13 cellular contexts compared by ENCODE assay signal in the genomic region with DNA sequence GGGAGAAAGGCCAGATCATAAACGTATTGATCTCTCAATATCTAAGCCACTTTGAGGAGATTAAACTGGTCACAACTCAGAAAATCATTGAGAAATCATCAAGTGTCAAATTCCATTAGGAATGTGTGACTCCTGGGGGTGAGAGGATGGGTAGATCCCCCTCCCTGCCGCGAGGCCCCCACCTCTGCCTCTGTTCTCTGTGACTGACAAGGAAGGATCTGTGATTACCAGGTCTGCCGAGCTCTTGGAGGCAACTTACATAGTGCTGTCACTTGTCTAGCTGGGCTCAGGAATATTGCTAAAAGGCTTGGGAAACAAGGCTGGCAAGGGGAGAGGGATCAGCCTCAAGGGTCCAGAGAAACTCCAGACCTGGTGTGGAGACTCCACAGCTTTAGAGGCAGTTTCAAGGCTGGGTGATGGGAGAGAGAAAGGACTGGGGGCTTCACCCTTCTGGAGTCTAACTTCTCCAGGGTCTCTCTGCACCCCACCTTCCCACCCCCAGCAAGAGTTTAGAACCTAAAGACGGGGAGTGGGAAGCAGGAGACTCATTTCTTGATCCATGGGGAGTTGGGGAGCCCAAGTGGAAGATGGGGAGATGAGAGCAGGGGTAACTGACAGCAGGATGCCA. TPM values are rescaled to one million over a fixed set of nuclear protein-coding genes. Genes with fewer than 3 reads are reported as not detected.
DNase-seq lines count a peak whose midpoint lies in the region; ATAC-seq and TF ChIP-seq lines count a peak whose summit lies in the region.
"Had no signal": no experiment of that assay in that cellular context is flagged by ENCODE, and none has a peak within 500 bp of the region (broad histone marks: within the 10 kb centered on the region; RNA-seq: fewer than 3 reads in every experiment).

No MANE protein-coding gene starts in this region.

- no peak for ATAC-seq in HG02973 (IDR thresholded peaks at IDR 0.05; ENCODE audit: unreplicated experiment)

- CTCF ChIA-PET in activated naive CD4-positive, alpha-beta T cell treated with anti-CD3 and anti-CD28 coated beads, Interleukin-2, amount 10 ng/mL, durations not matched to agents 7 days and 5 days (lab: Charles Lee), result interaction anchor here (0.7 to 1.5 kb wide), 3 partner anchors 8 to 40 kb away, joined by 3 to 5 read pairs (median 4); no protein-coding TSS in a partner anchor
- CTCF ChIA-PET in HEK293T (lab: Yijun Ruan, JAX), result no interaction called here

- peak overlapping the region; percentile 99 to 100 for H3K27ac ChIP-seq in breast epithelium
- peak overlapping the region; percentile 97 for H3K27ac ChIP-seq in muscle layer of colon (ENCODE audit: low read depth, low read length)
- H3K27ac ChIP-seq in thyroid gland, result peak overlapping the region; percentile 99 to 100 (median 99)

- intact Hi-C loops in breast epithelium (cut with DNase I; ENCODE audit: low total_unique reads) (no loop called here), thyroid gland (cut with DNase I) (loop anchor here (5.0 kb wide), 1 partner anchor 33 kb away; no protein-coding TSS in a partner anchor)

- H3K27me3 ChIP-seq in breast epithelium, result no peaks in the 10 kb centered on the region
- no peaks in the 10 kb centered on the region for H3K27me3 ChIP-seq in muscle layer of colon (ENCODE audit: control insufficient read depth in 1 of 2, insufficient read depth in 2 of 2, low read length in 2 of 2)
- H3K27me3 ChIP-seq in thyroid gland, result no peaks in the 10 kb centered on the region

- POLR2A ChIA-PET in HEK293T (lab: Yijun Ruan, JAX), result no interaction called here

- H3K4me1 ChIP-seq in breast epithelium, result peaks cover 40 to 43% of the 10 kb centered on the region in 2 donors
- H3K4me1 ChIP-seq in muscle layer of colon (ENCODE audit: insufficient read depth, low read length), result peaks cover 60% of the 10 kb centered on the region
- peaks cover 75 to 96% of the 10 kb centered on the region in 2 donors for H3K4me1 ChIP-seq in thyroid gland

- no peaks in the 10 kb centered on the region for H3K27me3 Mint-ChIP-seq in activated naive CD4-positive, alpha-beta T cell treated with anti-CD3 and anti-CD28 coated beads, Interleukin-2, amount 10 ng/mL, durations not matched to agents 7 days and 5 days
- H3K27me3 Mint-ChIP-seq: activated CD8-positive, alpha-beta T cell treated with anti-CD3 and anti-CD28 coated beads for 36 hours had no signal

- peak overlapping the region; percentile 99 for H3K27ac Mint-ChIP-seq in activated naive CD4-positive, alpha-beta T cell treated with anti-CD3 and anti-CD28 coated beads, Interleukin-2, amount 10 ng/mL, durations not matched to agents 7 days and 5 days
- H3K27ac Mint-ChIP-seq: activated CD8-positive, alpha-beta T cell treated with anti-CD3 and anti-CD28 coated beads for 36 hours had no signal

- H3K9me3 ChIP-seq in breast epithelium (no peaks in the 10 kb centered on the region), muscle layer of colon (ENCODE audit: low read length) (no peaks in the 10 kb centered on the region), thyroid gland (no peaks in the 10 kb centered on the region)

- H3K36me3 Mint-ChIP-seq in activated naive CD4-positive, alpha-beta T cell treated with anti-CD3 and anti-CD28 coated beads, Interleukin-2, amount 10 ng/mL, durations not matched to agents 7 days and 5 days, result no peaks in the 10 kb centered on the region

- no peak overlapping the region for H3K4me3 ChIP-seq in breast epithelium
- H3K4me3 ChIP-seq in muscle layer of colon (ENCODE audit: low read depth in 1 of 2, low read length in 2 of 2), result no peak overlapping the region
- H3K4me3 ChIP-seq in thyroid gland (replicated peaks in 1 of 3), result no peak overlapping the region

- no peak overlapping the region for H3K4me3 Mint-ChIP-seq in activated naive CD4-positive, alpha-beta T cell treated with anti-CD3 and anti-CD28 coated beads, Interleukin-2, amount 10 ng/mL, durations not matched to agents 7 days and 5 days
- H3K4me3 Mint-ChIP-seq: activated CD8-positive, alpha-beta T cell treated with anti-CD3 and anti-CD28 coated beads for 36 hours had no signal

- 76 to 77% methylated on average over 5 of the region's 5 CpGs for WGBS in thyroid gland, 2 donors

- H3K36me3 ChIP-seq in breast epithelium (no peaks in the 10 kb centered on the region), muscle layer of colon (ENCODE audit: insufficient read depth, low read length) (no peaks in the 10 kb centered on the region), thyroid gland (no peaks in the 10 kb centered on the region)

- TF ChIP-seq CTCF in breast epithelium (IDR thresholded peaks at IDR 0.05) (no peak), thyroid gland (IDR thresholded peaks at IDR 0.05) (no peak)

- H3K9ac ChIP-seq in muscle layer of colon (ENCODE audit: low read length), result peak overlapping the region; percentile 44

- DNase-seq in activated naive CD4-positive, alpha-beta T cell treated with anti-CD3 and anti-CD28 coated beads, Interleukin-2, amount 10 ng/mL, durations not matched to agents 7 days and 5 days, result peak; percentile 9
- DNase-seq in activated naive CD4-positive, alpha-beta T cell treated with Interleukin-2 at 50 U/mL for 16 hours, result no peak
- no peak for DNase-seq in breast epithelium (ENCODE audit: low spot score in 2 of 2)
- no peak for DNase-seq in thyroid gland
- no peak for DNase-seq in NCI-H1092 treated with DMSO at 0.1 percent for 48 hours (lab: John Stamatoyannopoulos, UW)
- DNase-seq in HEK293T (ENCODE audit: extremely low spot score), result no peak
- DNase-seq: dermis blood vessel endothelial cell; NCI-H1417 treated with DMSO at 0.1 percent for 48 hours; OCI-M1; stimulated activated CD4-positive, alpha-beta T cell treated with anti-CD3 and anti-CD28 coated beads, Interleukin-1b, Interleukin-23, amount 100 ng/mL, for 48 hours had no signal

- TF ChIP-seq POLR2A in breast epithelium (IDR thresholded peaks at IDR 0.05), result no peak
- TF ChIP-seq POLR2A in thyroid gland (IDR thresholded peaks at IDR 0.05), result no peak

- H3K9me3 Mint-ChIP-seq in activated naive CD4-positive, alpha-beta T cell treated with anti-CD3 and anti-CD28 coated beads, Interleukin-2, amount 10 ng/mL, durations not matched to agents 7 days and 5 days, result no peaks in the 10 kb centered on the region
- H3K9me3 Mint-ChIP-seq: activated CD8-positive, alpha-beta T cell treated with anti-CD3 and anti-CD28 coated beads for 36 hours had no signal

- H3K4me1 Mint-ChIP-seq in activated naive CD4-positive, alpha-beta T cell treated with anti-CD3 and anti-CD28 coated beads, Interleukin-2, amount 10 ng/mL, durations not matched to agents 7 days and 5 days, result peaks cover 79% of the 10 kb centered on the region

TF ChIP-seq in HEK293T, 16 proteins besides CTCF, POLR2A, EP300 and RAD21:
- TF ChIP-seq FOXK2 (IDR thresholded peaks at IDR 0.05) (no peak), CTBP1 (IDR thresholded peaks at IDR 0.05; ENCODE audit: borderline replicate concordance) (no peak)

RNA-seq across cellular contexts. Expression of a gene that starts 11.6 kb away (rescaled TPM):
- total RNA-seq in breast epithelium, result 1 to 10 TPM in 1 of 3 donors, under 1 TPM in 2; 0.29 to 1.4 (median 0.33) TPM
- total RNA-seq in thyroid gland, result 1 to 10 TPM in 3 of 4 donors, under 1 TPM in 1; 0.40 to 2.4 (median 1.4) TPM

RNA-seq across cellular contexts. Expression of a gene that starts 36.5 kb away (rescaled TPM):
- total RNA-seq in breast epithelium (100 to 1,000 TPM; 167 to 970 (median 266) TPM), thyroid gland (100 to 1,000 TPM; 239 to 600 (median 253) TPM)

RNA-seq across cellular contexts. Expression of a gene that starts 51.2 kb away (rescaled TPM):
- total RNA-seq in breast epithelium (1 to 10 TPM in 1 of 3 donors, not detected in 2; 2.3 TPM), thyroid gland (not detected)
- total RNA-seq: activated CD8-positive, alpha-beta T cell treated with anti-CD3 and anti-CD28 coated beads for 36 hours; dermis blood vessel endothelial cell had no signal

RNA-seq across cellular contexts. Expression of a gene that starts 55.6 kb away (rescaled TPM):
- 1 to 10 TPM in 1 of 3 donors, not detected in 2; 1.3 TPM for total RNA-seq in breast epithelium
- not detected for total RNA-seq in thyroid gland
- total RNA-seq: activated CD8-positive, alpha-beta T cell treated with anti-CD3 and anti-CD28 coated beads for 36 hours; dermis blood vessel endothelial cell had no signal
